Comparison of ENCODE assay signal across 8 cellular contexts in the genomic region with DNA sequence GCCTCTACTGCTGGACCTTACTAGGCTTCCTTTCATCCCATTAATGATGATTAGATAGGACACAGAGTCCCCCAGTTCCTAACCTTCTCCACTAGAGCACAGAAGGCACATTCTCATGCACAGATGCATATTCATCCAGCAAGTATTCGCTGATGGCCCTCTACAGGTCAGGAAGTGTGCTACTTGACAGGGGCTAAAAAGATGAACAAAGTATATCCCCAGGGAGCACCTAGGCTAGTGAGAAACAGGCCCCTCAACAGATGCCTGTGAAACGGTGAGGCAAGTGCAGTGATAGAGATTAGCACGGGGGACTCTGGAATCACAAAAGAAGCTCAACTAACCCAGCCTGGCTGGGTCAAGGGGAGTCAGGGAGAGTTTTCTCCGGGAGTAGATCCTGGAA.
DNase-seq lines count a peak whose midpoint lies in the region; ATAC-seq and TF ChIP-seq lines count a peak whose summit lies in the region.

No MANE protein-coding gene starts in this region.

- TF ChIP-seq CTCF in GM06990 (IDR thresholded peaks at IDR 0.05; ENCODE audit: insufficient read depth, low read length, poor library complexity, severe bottlenecking) = peak; percentile 35

- no peak overlapping the region for H3K27ac ChIP-seq in substantia nigra (ENCODE audit: low read depth, low read length, poor library complexity, severe bottlenecking)

- ATAC-seq in HG02938 (IDR thresholded peaks at IDR 0.05; ENCODE audit: unreplicated experiment) = peak; percentile 56
- ATAC-seq in HG03439 (IDR thresholded peaks at IDR 0.05; ENCODE audit: unreplicated experiment) = no peak
- no peak for ATAC-seq in GM21367 (IDR thresholded peaks at IDR 0.05; ENCODE audit: unreplicated experiment)

- no peaks in the 10 kb centered on the region for H3K36me3 ChIP-seq in GM06990 (ENCODE audit: control insufficient read depth, insufficient read depth, low read length)

- DNase-seq in GM06990 (ENCODE audit: extremely low read depth, insufficient read length) (no peak), SKM-1 (lab: John Stamatoyannopoulos, UW; ENCODE audit: unreplicated experiment) (peak; percentile 50), lung microvascular endothelial cell (ENCODE audit: low read depth in 2 of 2) (peak; percentile 52 to 54), DMS79 treated with DMSO at 0.1 percent for 48 hours (lab: John Stamatoyannopoulos, UW) (no peak), substantia nigra (lab: John Stamatoyannopoulos, UW) (no peak)

- H3K27me3 ChIP-seq in GM06990 (replicated peaks; ENCODE audit: control insufficient read depth, insufficient read depth, low read length) = no peaks in the 10 kb centered on the region; the same call in none of the 2 replicates

- no peak overlapping the region for H3K4me3 ChIP-seq in GM06990 (replicated peaks; ENCODE audit: low read depth, low read length)

Comparison
In these comparisons a context has a peak if more than half of its experiments do, and no peak if none do; other contexts are left out.
1. DNase-seq: peak in SKM-1 (single experiment) and lung microvascular endothelial cell (2 of 2); none in GM06990 (single experiment), DMS79 treated with DMSO at 0.1 percent for 48 hours (single experiment) and substantia nigra (0 of 49).